ENCODE assay signal across 17 cellular contexts in genomic region chr9:124149992-124150391, GRCh38.
DNase-seq lines count a peak whose midpoint lies in the region; ATAC-seq and TF ChIP-seq lines count a peak whose summit lies in the region.
"Had no signal": no experiment of that assay in that cellular context is flagged by ENCODE, and none has a peak within 500 bp of the region (broad histone marks: within the 10 kb centered on the region; RNA-seq: fewer than 3 reads in every experiment).

No MANE protein-coding gene starts in this region.

- peak; percentile 35; the same call in 1 of the 3 replicates for ATAC-seq in SK-N-SH treated with all-trans-retinoic acid at 6 μM for 48 hours
- ATAC-seq in GM21825 (IDR thresholded peaks at IDR 0.05; ENCODE audit: unreplicated experiment): no peak
- ATAC-seq: heart right ventricle, left colon had no signal

- CTCF ChIA-PET in HEK293 (lab: Yijun Ruan, JAX): interaction anchor here (0.5 to 0.6 kb wide), 2 partner anchors 10 to 29 kb away, joined by 3 to 4 read pairs; no protein-coding TSS in a partner anchor
- CTCF ChIA-PET in CD8-positive, alpha-beta memory T cell (lab: Charles Lee): interaction anchor here (1.2 kb wide), 1 partner anchor 23 kb away, joined by 3 read pairs; no protein-coding TSS in a partner anchor

- H3K4me3 ChIP-seq in HEK293 (ENCODE audit: low read depth, low read length): no peak overlapping the region
- H3K4me3 ChIP-seq in CD8-positive, alpha-beta memory T cell (ENCODE audit: low read length): no peak overlapping the region
- H3K4me3 ChIP-seq: BLaER1 treated with 17β-estradiol and CSF1 and Interleukin-3, amounts not matched to agents 10 nM and 100 nM; heart right ventricle had no signal

- H3K27me3 Mint-ChIP-seq in CD8-positive, alpha-beta memory T cell: peaks cover 8 to 19% of the 10 kb centered on the region in 2 donors

- H3K27ac Mint-ChIP-seq in CD8-positive, alpha-beta memory T cell: no peak overlapping the region
- H3K27ac Mint-ChIP-seq: activated T-helper 1 cell treated with anti-CD3 and anti-CD28 coated beads, Interleukin-12 subunit alpha, Interleukin-12 subunit beta, Interleukin-2, Interleukin-4 antibody, amounts not matched to agents 30 ng/mL and 10 ng/mL and 1 ng/mL, durations not matched to agents 14 hours and 24 hours and 36 hours; progenitor cell of endocrine pancreas had no signal

- H3K9me3 Mint-ChIP-seq in CD8-positive, alpha-beta memory T cell: peaks cover 0 to 4% (median 0%) of the 10 kb centered on the region in 5 donors
- H3K9me3 Mint-ChIP-seq: activated T-helper 1 cell treated with anti-CD3 and anti-CD28 coated beads, Interleukin-12 subunit alpha, Interleukin-12 subunit beta, Interleukin-2, Interleukin-4 antibody, amounts not matched to agents 30 ng/mL and 10 ng/mL and 1 ng/mL, durations not matched to agents 14 hours and 24 hours and 36 hours had no signal

- no peaks in the 10 kb centered on the region for H3K4me1 ChIP-seq in HEK293 (ENCODE audit: control insufficient read depth, insufficient read depth, low read length)
- no peaks in the 10 kb centered on the region for H3K4me1 ChIP-seq in CD8-positive, alpha-beta memory T cell (ENCODE audit: insufficient read depth, low read length)
- H3K4me1 ChIP-seq: heart right ventricle had no signal

- peaks cover 0 to 8% (median 5%) of the 10 kb centered on the region in 3 donors for H3K4me1 Mint-ChIP-seq in CD8-positive, alpha-beta memory T cell

- H3K9me3 ChIP-seq in HEK293 (ENCODE audit: control insufficient read depth, insufficient read depth, low read depth, low read length): no peaks in the 10 kb centered on the region
- no peaks in the 10 kb centered on the region for H3K9me3 ChIP-seq in CD8-positive, alpha-beta memory T cell (ENCODE audit: low read length)
- H3K9me3 ChIP-seq: heart right ventricle had no signal

- peaks cover 0 to 6% (median 0%) of the 10 kb centered on the region in 3 donors for H3K36me3 Mint-ChIP-seq in CD8-positive, alpha-beta memory T cell

- POLR2A ChIA-PET in HEK293 (lab: Yijun Ruan, JAX): no interaction called here
- POLR2A ChIA-PET in CD8-positive, alpha-beta memory T cell (lab: Charles Lee): no interaction called here

- no peak overlapping the region for H3K4me3 Mint-ChIP-seq in CD8-positive, alpha-beta memory T cell
- H3K4me3 Mint-ChIP-seq: activated T-helper 1 cell treated with anti-CD3 and anti-CD28 coated beads, Interleukin-12 subunit alpha, Interleukin-12 subunit beta, Interleukin-2, Interleukin-4 antibody, amounts not matched to agents 30 ng/mL and 10 ng/mL and 1 ng/mL, durations not matched to agents 14 hours and 24 hours and 36 hours had no signal

- TF ChIP-seq CTCF in HEK293 (tag by site-specific recombination; IDR thresholded peaks at IDR 0.05): no peak

- H3K36me3 ChIP-seq in HEK293 (ENCODE audit: control insufficient read depth in 2 of 2, insufficient read depth in 1 of 2, low read length in 2 of 2): no peaks in the 10 kb centered on the region
- no peaks in the 10 kb centered on the region for H3K36me3 ChIP-seq in CD8-positive, alpha-beta memory T cell (ENCODE audit: insufficient read depth, low read length)
- H3K36me3 ChIP-seq: BLaER1 treated with 17β-estradiol and CSF1 and Interleukin-3, amounts not matched to agents 10 nM and 100 nM; heart right ventricle had no signal

- no peak overlapping the region for H3K27ac ChIP-seq in HEK293 (ENCODE audit: extremely low read depth, low read depth, low read length)
- no peak overlapping the region for H3K27ac ChIP-seq in CD8-positive, alpha-beta memory T cell (ENCODE audit: low read depth, low read length)
- H3K27ac ChIP-seq: BLaER1 treated with 17β-estradiol and CSF1 and Interleukin-3, amounts not matched to agents 10 nM and 100 nM; heart right ventricle had no signal

- no peaks in the 10 kb centered on the region for H3K27me3 ChIP-seq in CD8-positive, alpha-beta memory T cell (ENCODE audit: insufficient read depth, low read length, poor library complexity, severe bottlenecking)
- H3K27me3 ChIP-seq: BLaER1 treated with 17β-estradiol and CSF1 and Interleukin-3, amounts not matched to agents 10 nM and 100 nM had no signal

- DNase-seq in AG20443 (ENCODE audit: low spot score): peak; percentile 44
- DNase-seq in iPS-NIHi7 (ENCODE audit: extremely low spot score): peak; percentile 82
- DNase-seq in nucleus accumbens (lab: John Stamatoyannopoulos, UW): no peak
- no peak for DNase-seq in CD8-positive, alpha-beta memory T cell
- no peak for DNase-seq in activated CD4-positive, CD25-positive, alpha-beta regulatory T cell treated with anti-CD3 and anti-CD28 coated beads, Interleukin-2, amount 50 U/mL, for 72 hours
- DNase-seq: activated CD4-positive, alpha-beta T cell treated with anti-CD3 and anti-CD28 coated beads, Interleukin-2, amount 50 U/mL, for 1 hour; heart right ventricle; left colon; NCI-H1105 treated with DMSO at 0.1 percent for 48 hours; NCI-H524 treated with DMSO at 0.1 percent for 48 hours; T-helper 2 cell had no signal

TF ChIP-seq in HEK293, 187 proteins besides CTCF, POLR2A, EP300 and RAD21:
- TF ChIP-seq HOXA7 (CRISPR knock-in tag; IDR thresholded peaks at IDR 0.05; ENCODE audit: borderline replicate concordance) (no peak), REST (tag by site-specific recombination; IDR thresholded peaks at IDR 0.05) (peak; percentile 88)

TF ChIP-seq in SK-N-SH treated with all-trans-retinoic acid at 6 μM for 48 hours, 23 proteins besides CTCF, POLR2A, EP300 and RAD21:
- TF ChIP-seq POU6F1 (CRISPR knock-in tag; IDR thresholded peaks at IDR 0.05; ENCODE audit: borderline replicate concordance, low read depth) (no peak), ZFP30 (CRISPR knock-in tag; IDR thresholded peaks at IDR 0.05) (no peak), ZFP3 (CRISPR knock-in tag; IDR thresholded peaks at IDR 0.05) (no peak), GLIS3 (CRISPR knock-in tag; IDR thresholded peaks at IDR 0.05) (no peak), RARB (CRISPR knock-in tag; IDR thresholded peaks at IDR 0.05) (no peak), ZNF70 (CRISPR knock-in tag; IDR thresholded peaks at IDR 0.05) (no peak), ARNTL (CRISPR knock-in tag; IDR thresholded peaks at IDR 0.05; ENCODE audit: borderline replicate concordance, low read depth) (no peak), PPARA (CRISPR knock-in tag; IDR thresholded peaks at IDR 0.05; ENCODE audit: borderline replicate concordance) (no peak), CSDC2 (CRISPR knock-in tag; IDR thresholded peaks at IDR 0.05) (0 out of 2 replicates have a peak, but pooled peaks have one; percentile 29)

Comparison
In these comparisons a context has a peak if more than half of its experiments do, and no peak if none do; other contexts are left out.
1. DNase-seq: peak in AG20443 (single experiment) and iPS-NIHi7 (single experiment); none in nucleus accumbens (0 of 56), CD8-positive, alpha-beta memory T cell (0 of 5) and activated CD4-positive, CD25-positive, alpha-beta regulatory T cell treated with anti-CD3 and anti-CD28 coated beads, Interleukin-2, amount 50 U/mL, for 72 hours (single experiment).